In genomic region chr1:173753830-173754229, GRCh38 we compare ENCODE assay signal across 18 cellular contexts. TPM values are rescaled to one million over a fixed set of nuclear protein-coding genes. Genes with fewer than 3 reads are reported as not detected.
DNase-seq lines count a peak whose midpoint lies in the region; ATAC-seq, FAIRE-seq and TF ChIP-seq lines count a peak whose summit lies in the region.
"Had no signal": no experiment of that assay in that cellular context is flagged by ENCODE, and none has a peak within 500 bp of the region (broad histone marks: within the 10 kb centered on the region; RNA-seq: fewer than 3 reads in every experiment).

No MANE protein-coding gene starts in this region.

- TF ChIP-seq CTCF in fibroblast of villous mesenchyme (IDR thresholded peaks at IDR 0.05; ENCODE audit: insufficient read depth, low read depth, low read length) (no peak), HepG2 (CRISPR knock-in tag; IDR thresholded peaks at IDR 0.05) (no peak), mucosa of descending colon (IDR thresholded peaks at IDR 0.05) (no peak)

- CTCF ChIA-PET in HepG2 (lab: Yijun Ruan, JAX; ENCODE audit: low intra/inter-chr PET ratio, low total read pairs), result no interaction called here

- TF ChIP-seq EP300 in HepG2 (IDR thresholded peaks at IDR 0.05; ENCODE audit: low read depth in 2 of 2, low read length in 2 of 2) (no peak), HepG2 (CRISPR knock-in tag; IDR thresholded peaks at IDR 0.05; ENCODE audit: borderline replicate concordance) (no peak)

- H3K4me3 ChIP-seq in fibroblast of villous mesenchyme (ENCODE audit: low read depth, low read length) (no peak overlapping the region), HepG2 (replicated peaks in 1 of 3; ENCODE audit: insufficient read depth in 1 of 3, low read depth in 2 of 3, low read length in 3 of 3) (no peak overlapping the region), mucosa of descending colon (no peak overlapping the region)
- H3K4me3 ChIP-seq: GM23248, HAP-1 had no signal

- POLR2A ChIA-PET in HepG2 (lab: Yijun Ruan, JAX), result no interaction called here

- ATAC-seq in HepG2, result no peak
- ATAC-seq in mucosa of descending colon, result peak; percentile 56

- H3K79me2 ChIP-seq in HepG2 (ENCODE audit: insufficient read depth, low read length), result no peaks in the 10 kb centered on the region

- BruUV-seq in HepG2 (replicated peaks; lab: Mats Ljungman, UMichigan), result no TSS peak

- H4K20me1 ChIP-seq in HepG2 (ENCODE audit: insufficient read depth, low read length), result no peaks in the 10 kb centered on the region

- intact Hi-C loops in HepG2 (cut with micrococcal nuclease; ENCODE audit: unreplicated experiment), result no loop called here
- intact Hi-C loops in mucosa of descending colon (cut with DNase I, micrococcal nuclease), result no loop called here

- H3K36me3 ChIP-seq in HepG2 (replicated peaks in 1 of 2; ENCODE audit: control insufficient read depth in 1 of 2, insufficient read depth in 2 of 2, low read length in 2 of 2), result peaks cover 11 to 35% of the 10 kb centered on the region in 2 experiments; a peak in 4 of 5 replicates
- H3K36me3 ChIP-seq in mucosa of descending colon (ENCODE audit: low read depth), result peaks cover 5% of the 10 kb centered on the region

- TF ChIP-seq POLR2A in HepG2 (IDR thresholded peaks at IDR 0.05; ENCODE audit: insufficient read depth in 1 of 2, low read depth in 2 of 2, low read length in 2 of 2), result no peak

- H3K9me3 ChIP-seq in HepG2 (ENCODE audit: low read length), result no peaks in the 10 kb centered on the region
- no peaks in the 10 kb centered on the region for H3K9me3 ChIP-seq in mucosa of descending colon
- H3K9me3 ChIP-seq: BE2C, HAP-1 had no signal

- H3K27me3 ChIP-seq in HepG2 (ENCODE audit: control insufficient read depth in 1 of 2, insufficient read depth in 2 of 2, low read length in 2 of 2), result no peaks in the 10 kb centered on the region
- H3K27me3 ChIP-seq: BE2C had no signal

- in situ Hi-C loops in HepG2 (cut with HindIII; ENCODE audit: extremely low pct_ligation_motif_present, low pct_unique_long_range_greater_than_20kb), result no loop called here
- in situ Hi-C loops in G401 (cut with HindIII; ENCODE audit: low sequenced_read_pairs), result no loop called here

- DNase-seq in fibroblast of villous mesenchyme (ENCODE audit: low read depth), result peak; percentile 12
- DNase-seq in HepG2 (ENCODE audit: low spot score), result peak; percentile 21
- DNase-seq in mucosa of descending colon, result no peak
- no peak for DNase-seq in germinal center (ENCODE audit: low spot score)
- no peak for DNase-seq in iPS-NIHi11 (ENCODE audit: low spot score)
- no peak for DNase-seq in G401 (ENCODE audit: low spot score)
- no peak for DNase-seq in DMS79 treated with DMSO at 0.1 percent for 48 hours (lab: John Stamatoyannopoulos, UW)
- DNase-seq: ACHN; BE2C; C1 segment of cervical spinal cord; CD4-positive, CD25-positive, alpha-beta regulatory T cell; CD8-positive, alpha-beta memory T cell; COR-L47; GF-D8; GM23248 had no signal

- no peak overlapping the region for H3K4me2 ChIP-seq in HepG2 (ENCODE audit: low read depth, low read length)

- H3K27ac ChIP-seq in HepG2 (ENCODE audit: extremely low read length, insufficient read depth, low read length), result peak overlapping the region; percentile 18
- H3K27ac ChIP-seq: GM23248 had no signal

- H3K4me1 ChIP-seq in HepG2 (ENCODE audit: insufficient read depth, low read length), result peaks cover 8% of the 10 kb centered on the region
- H3K4me1 ChIP-seq in mucosa of descending colon (ENCODE audit: low read depth), result no peaks in the 10 kb centered on the region
- H3K4me1 ChIP-seq: BE2C, HAP-1 had no signal

- H2AFZ ChIP-seq in HepG2 (ENCODE audit: low read length), result no peak overlapping the region
- H2AFZ ChIP-seq: GM23248 had no signal

- TF ChIP-seq RAD21 in HepG2 (CRISPR knock-in tag; IDR thresholded peaks at IDR 0.05), result no peak

- H3K9ac ChIP-seq in HepG2 (ENCODE audit: insufficient read depth, low read depth, low read length), result no peak overlapping the region
- H3K9ac ChIP-seq: GM23248 had no signal

- FAIRE-seq in HepG2 (lab: Jason Lieb, UNC), result no peak
- FAIRE-seq: A204.1, D721Med had no signal

TF ChIP-seq in HepG2, 621 proteins besides CTCF, POLR2A, EP300 and RAD21:
- TF ChIP-seq SAFB2 (CRISPR knock-in tag; IDR thresholded peaks at IDR 0.05; ENCODE audit: borderline replicate concordance, low read depth), result no peak
- no peak for TF ChIP-seq BRD4 (CRISPR knock-in tag; IDR thresholded peaks at IDR 0.05)
- no peak for TF ChIP-seq SOX13 (IDR thresholded peaks at IDR 0.05)
- TF ChIP-seq SOX13 (CRISPR knock-in tag; conservative IDR thresholded peaks at IDR 0.05 in 1 of 2, IDR thresholded peaks at IDR 0.05 in 1 of 2), result no peak
- no peak for TF ChIP-seq DBP (CRISPR knock-in tag; IDR thresholded peaks at IDR 0.05; ENCODE audit: not compliant biosample characterization)
- TF ChIP-seq MXD1 (CRISPR knock-in tag; IDR thresholded peaks at IDR 0.05), result no peak
- TF ChIP-seq ZNF232 (CRISPR knock-in tag; IDR thresholded peaks at IDR 0.05; ENCODE audit: borderline replicate concordance), result no peak
- peak; percentile 48; the same call in 1 of the 2 replicates for TF ChIP-seq HNF4A (CRISPR knock-in tag; IDR thresholded peaks at IDR 0.05)

RNA-seq across cellular contexts. Expression of gene KLHL20, which starts 39.0 kb away (rescaled TPM):
- 20.9 and 33.2 TPM in 2 replicates for total RNA-seq in fibroblast of villous mesenchyme
- 14.3 and 18.8 TPM in 2 replicates for total RNA-seq in HepG2 (2016; rRNA removed; fragmentation: Illumina TruSeq; extraction: Trizol)
- 2.4 and 2.5 TPM in 2 replicates for total RNA-seq in HepG2 (2016; cell fraction: cytosol; rRNA removed; fragmentation: Illumina TruSeq; extraction: Trizol; ENCODE audit: low read depth)
- total RNA-seq in HepG2 (2016; cell fraction: insoluble cytoplasmic fraction; rRNA removed; fragmentation: Illumina TruSeq; extraction: Trizol), result 14.9 and 16.8 TPM in 2 replicates
- 4.0 and 4.7 TPM in 2 replicates for total RNA-seq in HepG2 (2016; cell fraction: membrane; rRNA removed; fragmentation: Illumina TruSeq; extraction: Trizol)
- total RNA-seq in HepG2 (2016; cell fraction: nucleus; rRNA removed; fragmentation: Illumina TruSeq; extraction: Trizol), result 14.8 and 15.8 TPM in 2 replicates
- polyA plus RNA-seq in HepG2 (2011; rRNA removed), result 7.4 and 7.6 TPM in 2 replicates
- polyA plus RNA-seq in HepG2 (2011; cell fraction: cytosol; rRNA removed), result 4.5 and 6.7 TPM in 2 replicates
- polyA plus RNA-seq in HepG2 (2011; cell fraction: nucleus; rRNA removed), result 7.4 and 7.5 TPM in 2 replicates
- polyA plus RNA-seq in HepG2 (2012), result 7.7 and 9.3 TPM in 2 replicates
- polyA plus RNA-seq in HepG2 (2016; cell fraction: cytosol; fragmentation: Illumina TruSeq; extraction: Trizol; ENCODE audit: low read depth), result 0.67 and 0.69 TPM in 2 replicates
- 12.9 and 13.2 TPM in 2 replicates for polyA plus RNA-seq in HepG2 (2016; cell fraction: insoluble cytoplasmic fraction; fragmentation: Illumina TruSeq; extraction: Trizol; ENCODE audit: low read depth)
- polyA plus RNA-seq in HepG2 (2016; cell fraction: membrane; fragmentation: Illumina TruSeq; extraction: Trizol; ENCODE audit: low read depth), result 1.3 and 1.6 TPM in 2 replicates
- polyA plus RNA-seq in HepG2 (2016; cell fraction: nucleus; fragmentation: Illumina TruSeq; extraction: Trizol; ENCODE audit: insufficient read depth, low read depth), result 9.9 and 10.8 TPM in 2 replicates
- 7.8 and 22.8 TPM in 2 replicates for polyA minus RNA-seq in HepG2 (2011; rRNA and poly(A)+ RNA removed; ENCODE audit: low replicate concordance)
- 4.9 TPM in 2 replicates for polyA minus RNA-seq in HepG2 (2011; cell fraction: cytosol; rRNA and poly(A)+ RNA removed)
- polyA minus RNA-seq in HepG2 (2011; cell fraction: nucleus; rRNA and poly(A)+ RNA removed), result 20.4 and 23.3 TPM in 2 replicates
- 10 to 100 TPM; 18.3 to 34.8 (median 25.1) TPM for total RNA-seq in mucosa of descending colon
- total RNA-seq in G401 (2014; rRNA removed; shearing (Covaris generic)), result 7.1 and 7.7 TPM in 2 replicates

Comparison
In these comparisons a context has a peak if more than half of its experiments do, and no peak if none do; other contexts are left out.
1. DNase-seq: peak in fibroblast of villous mesenchyme (single experiment) and HepG2 (single experiment); none in mucosa of descending colon (0 of 3), germinal center (single experiment), iPS-NIHi11 (single experiment), G401 (single experiment) and DMS79 treated with DMSO at 0.1 percent for 48 hours (single experiment).